Comparison of ENCODE assay signal across 27 cellular contexts in the genomic region with DNA sequence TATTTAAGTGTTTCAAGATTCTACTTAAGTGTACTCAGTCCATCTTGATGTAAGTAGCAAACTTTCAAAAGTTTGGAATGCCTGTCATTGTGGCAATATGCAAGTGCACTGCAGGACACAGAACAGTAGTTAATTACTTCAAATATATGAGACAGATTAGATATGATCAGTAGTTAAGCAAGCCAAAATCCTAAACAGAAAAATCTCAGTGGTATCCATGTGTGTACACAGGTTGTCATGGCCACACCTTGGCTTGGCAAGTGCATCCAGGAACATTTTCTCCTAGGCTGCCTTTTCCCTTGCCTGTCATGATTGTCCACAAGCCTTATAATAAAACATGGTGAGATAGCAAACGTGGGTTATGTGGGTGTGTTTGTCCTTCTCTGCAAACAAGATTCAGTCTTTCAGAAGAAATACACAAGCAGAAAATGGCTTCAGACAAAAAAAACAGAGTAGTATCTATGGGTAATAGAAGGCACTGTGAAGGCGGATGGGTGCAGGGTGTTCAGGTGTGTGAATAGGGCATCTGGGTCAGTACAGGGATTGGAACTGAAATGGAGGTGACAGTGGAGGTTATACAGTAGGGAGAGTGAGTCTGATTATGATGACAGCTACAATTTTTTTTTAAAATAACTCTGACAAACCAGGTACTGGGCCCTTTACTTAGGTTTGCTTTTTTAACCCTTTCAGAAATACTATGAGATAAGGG.
"Had no signal": no experiment of that assay in that cellular context is flagged by ENCODE, and none has a peak within 500 bp of the region (broad histone marks: within the 10 kb centered on the region; RNA-seq: fewer than 3 reads in every experiment).

No MANE protein-coding gene starts in this region.

- H3K9me3 Mint-ChIP-seq: activated B cell treated with CpG ODN at 0.5 μM for 24 hours; activated CD8-positive, alpha-beta T cell treated with anti-CD3 and anti-CD28 coated beads for 36 hours; activated naive CD4-positive, alpha-beta T cell treated with anti-CD3 and anti-CD28 coated beads, Interleukin-2, amount 50 U/mL, for 24 hours; activated naive CD8-positive, alpha-beta T cell treated with anti-CD3 and anti-CD28 coated beads, Interleukin-2, amount 50 U/mL, for 24 hours; activated T-helper 2 cell treated with anti-CD3 and anti-CD28 coated beads, Interferon-gamma antibody, Interleukin-2, Interleukin-4, amounts not matched to agents 10 μg/mL and 5 μg/mL and 100 μg/mL, durations not matched to agents 14 hours and 24 hours and 36 hours; central memory CD8-positive, alpha-beta T cell; dendritic cell treated with granulocyte-macrophage colony-stimulating factor and Interleukin-4, amounts not matched to agents 40 ng/mL and 50 ng/mL, for 4 days; endodermal cell had no signal

- H3K27ac Mint-ChIP-seq: activated B cell treated with CpG ODN at 0.5 μM for 24 hours; activated CD8-positive, alpha-beta T cell treated with anti-CD3 and anti-CD28 coated beads for 36 hours; activated naive CD4-positive, alpha-beta T cell treated with anti-CD3 and anti-CD28 coated beads, Interleukin-2, amount 50 U/mL, for 24 hours; activated naive CD8-positive, alpha-beta T cell treated with anti-CD3 and anti-CD28 coated beads, Interleukin-2, amount 50 U/mL, for 24 hours; activated T-helper 2 cell treated with anti-CD3 and anti-CD28 coated beads, Interferon-gamma antibody, Interleukin-2, Interleukin-4, amounts not matched to agents 10 μg/mL and 5 μg/mL and 100 μg/mL, durations not matched to agents 14 hours and 24 hours and 36 hours; dendritic cell treated with granulocyte-macrophage colony-stimulating factor and Interleukin-4, amounts not matched to agents 40 ng/mL and 50 ng/mL, for 4 days; endodermal cell; naive B cell; nephron progenitor cell; stimulated activated naive B cell treated with anti-CD40 and anti-IgM and Interleukin-4, amounts not matched to agents 10 μg/mL and 1 μg/mL and 100 μg/mL, for 72 hours had no signal

- H3K27me3 ChIP-seq: esophagus muscularis mucosa, ovary, right atrium auricular region, suprapubic skin, transverse colon, vagina had no signal

- H3K4me1 ChIP-seq: foreskin keratinocyte, heart right ventricle, psoas muscle, right atrium auricular region, suprapubic skin, transverse colon, vagina had no signal

- H3K9me3 ChIP-seq: esophagus muscularis mucosa, ovary, psoas muscle, right atrium auricular region, suprapubic skin, transverse colon, vagina had no signal

- DNase-seq: activated B cell treated with CpG ODN at 0.5 μM for 24 hours; activated CD4-positive, alpha-beta T cell treated with anti-CD3 and anti-CD28 coated beads, Interleukin-2, amount 50 U/mL, for 1 hour; activated CD8-positive, alpha-beta T cell treated with anti-CD3 and anti-CD28 coated beads for 36 hours; activated naive CD8-positive, alpha-beta T cell treated with anti-CD3 and anti-CD28 coated beads, Interleukin-2, amount 50 U/mL, for 24 hours; activated T-cell treated with anti-CD3 and anti-CD28 coated beads, Interleukin-2, amount 50 U/mL, for 48 hours; amygdala; endodermal cell; foreskin keratinocyte; heart right ventricle; naive B cell; nephron progenitor cell; ovary; psoas muscle; stimulated activated CD4-positive, alpha-beta T cell treated with anti-CD3 and anti-CD28 coated beads, Interleukin-15, amount 100 ng/mL, for 24 hours; stimulated activated CD4-positive, alpha-beta T cell treated with anti-CD3 and anti-CD28 coated beads, Interleukin-2, amount 100 ng/mL, for 24 hours; stimulated activated naive B cell treated with anti-CD40 and anti-IgM and Interleukin-4, amounts not matched to agents 10 μg/mL and 1 μg/mL and 100 μg/mL, for 72 hours; T-helper 2 cell; transverse colon had no signal

- H3K4me1 Mint-ChIP-seq: activated B cell treated with CpG ODN at 0.5 μM for 24 hours; activated naive CD4-positive, alpha-beta T cell treated with anti-CD3 and anti-CD28 coated beads, Interleukin-2, amount 50 U/mL, for 24 hours; activated naive CD8-positive, alpha-beta T cell treated with anti-CD3 and anti-CD28 coated beads, Interleukin-2, amount 50 U/mL, for 24 hours; central memory CD8-positive, alpha-beta T cell; endodermal cell; naive B cell; nephron progenitor cell; stimulated activated naive B cell treated with anti-CD40 and anti-IgM and Interleukin-4, amounts not matched to agents 10 μg/mL and 1 μg/mL and 100 μg/mL, for 72 hours had no signal

- ATAC-seq: activated CD8-positive, alpha-beta T cell treated with anti-CD3 and anti-CD28 coated beads for 36 hours; activated naive CD8-positive, alpha-beta T cell treated with anti-CD3 and anti-CD28 coated beads, Interleukin-2, amount 50 U/mL, for 24 hours; foreskin keratinocyte; heart right ventricle; left lobe of liver; psoas muscle; stimulated activated naive B cell treated with anti-CD40 and anti-IgM and Interleukin-4, amounts not matched to agents 10 μg/mL and 1 μg/mL and 100 μg/mL, for 72 hours had no signal

- H3K4me3 Mint-ChIP-seq: activated B cell treated with CpG ODN at 0.5 μM for 24 hours; activated CD8-positive, alpha-beta T cell treated with anti-CD3 and anti-CD28 coated beads for 36 hours; activated naive CD4-positive, alpha-beta T cell treated with anti-CD3 and anti-CD28 coated beads, Interleukin-2, amount 50 U/mL, for 24 hours; activated naive CD8-positive, alpha-beta T cell treated with anti-CD3 and anti-CD28 coated beads, Interleukin-2, amount 50 U/mL, for 24 hours; central memory CD8-positive, alpha-beta T cell; dendritic cell treated with granulocyte-macrophage colony-stimulating factor and Interleukin-4, amounts not matched to agents 40 ng/mL and 50 ng/mL, for 4 days; endodermal cell; naive B cell; nephron progenitor cell; stimulated activated naive B cell treated with anti-CD40 and anti-IgM and Interleukin-4, amounts not matched to agents 10 μg/mL and 1 μg/mL and 100 μg/mL, for 72 hours had no signal

- H3K27ac ChIP-seq: foreskin keratinocyte, heart right ventricle, ovary, psoas muscle, right atrium auricular region, suprapubic skin, transverse colon, vagina had no signal

- H3K4me3 ChIP-seq: esophagus muscularis mucosa, heart right ventricle, ovary, psoas muscle, right atrium auricular region, suprapubic skin, transverse colon, vagina had no signal

- H3K36me3 ChIP-seq: esophagus muscularis mucosa, heart right ventricle, ovary, right atrium auricular region, suprapubic skin, transverse colon, vagina had no signal
